Comparison of ENCODE assay signal across 13 cellular contexts in the genomic region with DNA sequence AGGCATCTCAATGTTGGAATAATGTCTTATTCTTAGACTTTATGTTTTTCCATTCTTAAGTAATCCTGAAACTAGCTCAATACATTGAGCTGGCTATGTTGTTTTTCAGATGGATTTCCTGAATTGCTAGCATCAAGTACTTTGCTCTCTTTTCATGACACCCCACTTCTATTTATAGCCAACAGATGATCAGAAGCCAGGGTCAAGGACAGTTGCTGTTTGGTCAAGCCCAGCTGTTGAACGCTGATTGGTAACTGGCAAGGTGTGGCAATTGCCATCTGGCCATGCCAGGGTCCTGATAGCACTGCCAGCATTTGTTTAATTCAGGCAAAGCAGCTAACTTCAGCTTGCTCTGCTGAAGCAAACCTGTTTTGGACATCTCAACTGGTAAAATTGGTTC. TPM values are rescaled to one million over a fixed set of nuclear protein-coding genes. Genes with fewer than 3 reads are reported as not detected.
DNase-seq lines count a peak whose midpoint lies in the region; ATAC-seq, FAIRE-seq and TF ChIP-seq lines count a peak whose summit lies in the region.
"Had no signal": no experiment of that assay in that cellular context is flagged by ENCODE, and none has a peak within 500 bp of the region (broad histone marks: within the 10 kb centered on the region; RNA-seq: fewer than 3 reads in every experiment).

No MANE protein-coding gene starts in this region.

- peak overlapping the region; percentile 64 for H3K27ac Mint-ChIP-seq in stimulated activated memory B cell treated with anti-CD40 and anti-IgM and Interleukin-4, amounts not matched to agents 10 μg/mL and 1 μg/mL and 100 μg/mL, for 72 hours

- H3K4me3 Mint-ChIP-seq in stimulated activated memory B cell treated with anti-CD40 and anti-IgM and Interleukin-4, amounts not matched to agents 10 μg/mL and 1 μg/mL and 100 μg/mL, for 72 hours: no peak overlapping the region
- H3K4me3 Mint-ChIP-seq: neural crest cell had no signal

- H3K9me3 ChIP-seq in Peyer's patch (no peaks in the 10 kb centered on the region), right atrium auricular region (no peaks in the 10 kb centered on the region)
- H3K9me3 ChIP-seq: Caco-2, spleen had no signal

- TF ChIP-seq POLR2A in Peyer's patch (IDR thresholded peaks at IDR 0.05): no peak

- ATAC-seq in stimulated activated memory B cell treated with anti-CD40 and anti-IgM and Interleukin-4, amounts not matched to agents 10 μg/mL and 1 μg/mL and 100 μg/mL, for 72 hours: no peak
- no peak for ATAC-seq in GM18909 (IDR thresholded peaks at IDR 0.05; ENCODE audit: poor library complexity, unreplicated experiment)

- no peaks in the 10 kb centered on the region for H3K27me3 Mint-ChIP-seq in stimulated activated memory B cell treated with anti-CD40 and anti-IgM and Interleukin-4, amounts not matched to agents 10 μg/mL and 1 μg/mL and 100 μg/mL, for 72 hours
- H3K27me3 Mint-ChIP-seq: activated naive CD8-positive, alpha-beta T cell treated with anti-CD3 and anti-CD28 coated beads, Interleukin-2, amount 10 ng/mL, durations not matched to agents 7 days and 5 days had no signal

- no peaks in the 10 kb centered on the region for H3K9me3 Mint-ChIP-seq in stimulated activated memory B cell treated with anti-CD40 and anti-IgM and Interleukin-4, amounts not matched to agents 10 μg/mL and 1 μg/mL and 100 μg/mL, for 72 hours
- H3K9me3 Mint-ChIP-seq: activated naive CD8-positive, alpha-beta T cell treated with anti-CD3 and anti-CD28 coated beads, Interleukin-2, amount 10 ng/mL, durations not matched to agents 7 days and 5 days; neural crest cell had no signal

- H3K4me3 ChIP-seq in Peyer's patch: no peak overlapping the region
- H3K4me3 ChIP-seq in right atrium auricular region: peak overlapping the region in 1 of 2 donors; percentile 0
- H3K4me3 ChIP-seq: spleen had no signal

- TF ChIP-seq CTCF in Peyer's patch (IDR thresholded peaks at IDR 0.05) (no peak), right atrium auricular region (IDR thresholded peaks at IDR 0.05) (no peak), D721Med (IDR thresholded peaks at IDR 0.05; ENCODE audit: insufficient read depth, missing control alignments) (no peak)

- FAIRE-seq in D721Med (lab: Jason Lieb, UNC): no peak

- H3K36me3 ChIP-seq in Peyer's patch (no peaks in the 10 kb centered on the region), right atrium auricular region (no peaks in the 10 kb centered on the region)
- H3K36me3 ChIP-seq: spleen had no signal

- DNase-seq in NCI-H748 (lab: John Stamatoyannopoulos, UW; ENCODE audit: unreplicated experiment): peak; percentile 27
- no peak for DNase-seq in NCI-H748 treated with DMSO at 0.1 percent for 48 hours (lab: John Stamatoyannopoulos, UW)
- DNase-seq in Peyer's patch: peak in 2 of 3 donors; percentile 67 to 71
- DNase-seq in right atrium auricular region (ENCODE audit: low spot score): no peak
- no peak for DNase-seq in DMS153 treated with DMSO at 0.1 percent for 48 hours (lab: John Stamatoyannopoulos, UW; ENCODE audit: unreplicated experiment)
- no peak for DNase-seq in D721Med (ENCODE audit: insufficient read length, low spot score)
- DNase-seq: activated CD4-positive, CD25-positive, alpha-beta regulatory T cell; activated naive CD8-positive, alpha-beta T cell treated with anti-CD3 and anti-CD28 coated beads, Interleukin-2, amount 10 ng/mL, durations not matched to agents 7 days and 5 days; Caco-2; spleen had no signal

- H3K27me3 ChIP-seq in Peyer's patch (no peaks in the 10 kb centered on the region), right atrium auricular region (no peaks in the 10 kb centered on the region)
- H3K27me3 ChIP-seq: spleen had no signal

- H3K4me1 ChIP-seq in Peyer's patch (peaks cover 2 to 30% (median 12%) of the 10 kb centered on the region in 4 donors), right atrium auricular region (peaks cover 0 to 56% of the 10 kb centered on the region in 2 donors)
- H3K4me1 ChIP-seq: Caco-2 had no signal

- no peaks in the 10 kb centered on the region for H3K36me3 Mint-ChIP-seq in stimulated activated memory B cell treated with anti-CD40 and anti-IgM and Interleukin-4, amounts not matched to agents 10 μg/mL and 1 μg/mL and 100 μg/mL, for 72 hours
- H3K36me3 Mint-ChIP-seq: activated naive CD8-positive, alpha-beta T cell treated with anti-CD3 and anti-CD28 coated beads, Interleukin-2, amount 10 ng/mL, durations not matched to agents 7 days and 5 days had no signal

- peaks cover 43% of the 10 kb centered on the region for H3K4me1 Mint-ChIP-seq in stimulated activated memory B cell treated with anti-CD40 and anti-IgM and Interleukin-4, amounts not matched to agents 10 μg/mL and 1 μg/mL and 100 μg/mL, for 72 hours

- peak overlapping the region in 1 of 4 donors; percentile 61 for H3K27ac ChIP-seq in Peyer's patch
- peak overlapping the region; percentile 53 to 63 for H3K27ac ChIP-seq in right atrium auricular region

RNA-seq across cellular contexts. Expression of a gene that starts 46.2 kb away (rescaled TPM):
- 10 to 100 TPM; 21.8 to 39.6 (median 25.4) TPM for total RNA-seq in Peyer's patch
- total RNA-seq in right atrium auricular region: 10 to 100 TPM; 32.4 to 35.2 TPM

Comparison
In these comparisons a context has a peak if more than half of its experiments do, and no peak if none do; other contexts are left out.
1. DNase-seq: peak in NCI-H748 (single experiment) and Peyer's patch (2 of 3); none in NCI-H748 treated with DMSO at 0.1 percent for 48 hours (single experiment), right atrium auricular region (single experiment), DMS153 treated with DMSO at 0.1 percent for 48 hours (single experiment) and D721Med (single experiment).